Comparison of ENCODE assay signal across 11 cellular contexts in the genomic region with DNA sequence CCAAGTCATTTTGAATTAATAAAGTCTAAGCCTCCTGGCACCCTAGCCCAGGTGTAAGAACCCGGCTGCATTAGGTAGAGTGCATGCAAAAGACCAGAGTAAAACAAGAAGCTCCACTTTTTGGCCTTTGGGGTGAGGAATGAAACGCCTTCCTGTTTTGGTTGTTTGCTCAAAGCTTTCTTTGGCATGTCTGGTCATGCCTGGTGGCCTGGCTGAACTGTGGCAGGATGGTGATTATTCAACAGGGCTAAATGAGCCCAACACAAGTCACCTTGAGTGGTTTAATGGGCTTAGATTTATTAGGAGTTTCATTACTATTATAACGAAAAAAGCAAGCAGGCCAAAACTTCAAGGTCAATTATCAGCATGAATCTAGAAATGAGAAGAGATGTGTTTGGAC. TPM values are rescaled to one million over a fixed set of nuclear protein-coding genes. Genes with fewer than 3 reads are reported as not detected.
A peak's percentile ranks its signal among the peaks of the same experiment; 100 is the strongest.
DNase-seq lines count a peak whose midpoint lies in the region; ATAC-seq, FAIRE-seq and TF ChIP-seq lines count a peak whose summit lies in the region.
"Had no signal": no experiment of that assay in that cellular context is flagged by ENCODE, and none has a peak within 500 bp of the region (broad histone marks: within the 10 kb centered on the region; RNA-seq: fewer than 3 reads in every experiment).

No MANE protein-coding gene starts in this region.

- CTCF ChIA-PET in PC-3 (lab: Charles Lee) = no interaction called here

- intact Hi-C loops in PC-3 (cut with micrococcal nuclease) (no loop called here), posterior vena cava (cut with DNase I) (no loop called here)

- H2AFZ ChIP-seq in PC-3 (ENCODE audit: low read length) = no peak overlapping the region

- peaks cover 26% of the 10 kb centered on the region for H3K4me1 ChIP-seq in PC-3 (ENCODE audit: insufficient read depth, low read length)

- peaks cover 11% of the 10 kb centered on the region for H3K36me3 ChIP-seq in PC-3 (ENCODE audit: low read depth, low read length)

- H3K27ac ChIP-seq in PC-3 (ENCODE audit: low read length) = no peak overlapping the region
- H3K27ac ChIP-seq: SJCRH30 had no signal

- no TSS peak for BruUV-seq in PC-3 (replicated peaks; lab: Mats Ljungman, UMichigan)

- POLR2A ChIA-PET in PC-3 (lab: Charles Lee; ENCODE audit: unreplicated experiment) = no interaction called here

- ATAC-seq in PC-3 (no peak), HG02678 (IDR thresholded peaks at IDR 0.05; ENCODE audit: unreplicated experiment) (no peak), GM21619 (IDR thresholded peaks at IDR 0.05; ENCODE audit: unreplicated experiment) (no peak)
- ATAC-seq: natural killer cell treated with Interleukin-12 subunit alpha and Interleukin-12 subunit beta and Interleukin-15 and Interleukin-18, amount 100 ng/mL, for 72 hours had no signal

- H3K27me3 ChIP-seq in PC-3 (ENCODE audit: low read length) = no peaks in the 10 kb centered on the region
- H3K27me3 ChIP-seq: SJCRH30 had no signal

- no peak overlapping the region for H3K4me3 ChIP-seq in AG10803 (ENCODE audit: low read length)
- no peak overlapping the region for H3K4me3 ChIP-seq in PC-3 (ENCODE audit: low read length)
- H3K4me3 ChIP-seq in fibroblast of the aortic adventitia (ENCODE audit: low read depth, low read length) = no peak overlapping the region
- H3K4me3 ChIP-seq: SJCRH30 had no signal

- TF ChIP-seq CTCF in AG10803 (conservative IDR thresholded peaks at IDR 0.05; ENCODE audit: low read length) (no peak), PC-3 (conservative IDR thresholded peaks at IDR 0.05; ENCODE audit: low read depth, low read length) (no peak), fibroblast of the aortic adventitia (IDR thresholded peaks at IDR 0.05; ENCODE audit: insufficient read depth, low read length) (no peak)

- no peak overlapping the region for H3K4me2 ChIP-seq in PC-3 (ENCODE audit: low read length)

- no peaks in the 10 kb centered on the region for H3K9me3 ChIP-seq in PC-3 (ENCODE audit: low read length)
- H3K9me3 ChIP-seq: SJCRH30 had no signal

- peak; percentile 63 for FAIRE-seq in GM19239 (lab: Jason Lieb, UNC)

- no peaks in the 10 kb centered on the region for H3K79me2 ChIP-seq in PC-3 (ENCODE audit: low read length)

- no peaks in the 10 kb centered on the region for H4K20me1 ChIP-seq in PC-3 (ENCODE audit: low read length)

- peak; percentile 53 for DNase-seq in AG10803 (ENCODE audit: low read depth)
- DNase-seq in GM19239 (ENCODE audit: insufficient read length, low spot score) = no peak
- peak; percentile 23 for DNase-seq in PC-3
- peak; percentile 16 for DNase-seq in fibroblast of the aortic adventitia (ENCODE audit: low read depth)
- no peak for DNase-seq in NCI-H2107 treated with DMSO at 0.1 percent for 48 hours (lab: John Stamatoyannopoulos, UW; ENCODE audit: unreplicated experiment)
- no peak for DNase-seq in posterior vena cava (ENCODE audit: low spot score)
- DNase-seq: DND-41 had no signal

- H3K9me2 ChIP-seq in PC-3 (replicated peaks; ENCODE audit: low read length) = no peaks in the 10 kb centered on the region

- no peaks in the 10 kb centered on the region for H3F3A ChIP-seq in PC-3 (ENCODE audit: low read length, unreplicated experiment)

- H3K9ac ChIP-seq in PC-3 (ENCODE audit: low read length) = no peak overlapping the region

RNA-seq across cellular contexts. Expression of a gene that starts 40.9 kb away (rescaled TPM):
- not detected in 2 replicates for total RNA-seq in PC-3 (2014; rRNA removed)
- total RNA-seq in fibroblast of the aortic adventitia (ENCODE audit: low replicate concordance) = not detected in 2 replicates
- not detected for total RNA-seq in posterior vena cava
- total RNA-seq: natural killer cell treated with Interleukin-12 subunit alpha and Interleukin-12 subunit beta and Interleukin-15 and Interleukin-18, amount 100 ng/mL, for 72 hours; SJCRH30 had no signal

Comparison
In these comparisons a context has a peak if more than half of its experiments do, and no peak if none do; other contexts are left out.
1. DNase-seq: peak in AG10803 (single experiment), PC-3 (single experiment) and fibroblast of the aortic adventitia (single experiment); none in GM19239 (single experiment), NCI-H2107 treated with DMSO at 0.1 percent for 48 hours (single experiment) and posterior vena cava (single experiment).